In genomic region chr16:87156195-87156594, GRCh38 we compare ENCODE assay signal across 26 cellular contexts.
"Had no signal": no experiment of that assay in that cellular context is flagged by ENCODE, and none has a peak within 500 bp of the region (broad histone marks: within the 10 kb centered on the region; RNA-seq: fewer than 3 reads in every experiment).

No MANE protein-coding gene starts in this region.

- H3K27me3 Mint-ChIP-seq: stimulated activated naive B cell treated with anti-CD40 and anti-IgM and Interleukin-4, amounts not matched to agents 10 μg/mL and 1 μg/mL and 100 μg/mL, for 72 hours; stimulated activated naive CD8-positive, alpha-beta T cell treated with anti-CD3 and anti-CD28 coated beads, Interleukin-15, Interleukin-2, amounts not matched to agents 100 ng/mL and 50 ng/mL, for 24 hours had no signal

- H2AFZ ChIP-seq: neural progenitor cell had no signal

- H3K27ac ChIP-seq: neural progenitor cell, pancreas, psoas muscle, skin epidermis, stomach, thoracic aorta, thyroid gland, tibial nerve, upper lobe of left lung, uterus had no signal

- H3K9me3 Mint-ChIP-seq: natural killer cell; stimulated activated effector memory CD8-positive, alpha-beta T cell treated with anti-CD3 and anti-CD28 coated beads, Interleukin-12 subunit alpha, Interleukin-12 subunit beta, amount 100 ng/mL, for 72 hours; stimulated activated naive CD8-positive, alpha-beta T cell treated with anti-CD3 and anti-CD28 coated beads, Interleukin-15, Interleukin-2, amounts not matched to agents 100 ng/mL and 50 ng/mL, for 24 hours had no signal

- H3K27me3 ChIP-seq: neural progenitor cell, pancreas, thyroid gland, tibial nerve, upper lobe of left lung, uterus had no signal

- H3K4me1 ChIP-seq: neural progenitor cell, pancreas, psoas muscle, stomach, thyroid gland, upper lobe of left lung, uterus had no signal

- DNase-seq: naive thymus-derived CD4-positive, alpha-beta T cell; natural killer cell; pancreas; psoas muscle; right cardiac atrium; stimulated activated CD4-positive, alpha-beta T cell treated with anti-CD3 and anti-CD28 coated beads, Interleukin-15, amount 100 ng/mL, for 24 hours; stimulated activated CD4-positive, alpha-beta T cell treated with anti-CD3 and anti-CD28 coated beads, Interleukin-2, amount 100 ng/mL, for 24 hours; stimulated activated CD4-positive, alpha-beta T cell treated with anti-CD3 and anti-CD28 coated beads, Interleukin-2, amount 100 ng/mL, for 48 hours; stimulated activated CD4-positive, alpha-beta T cell treated with anti-CD3 and anti-CD28 coated beads, Interleukin-4, amount 100 ng/mL, for 24 hours; stimulated activated naive B cell treated with anti-CD40 and anti-IgM and Interleukin-4, amounts not matched to agents 10 μg/mL and 1 μg/mL and 100 μg/mL, for 72 hours; stimulated activated naive CD4-positive, alpha-beta T cell treated with Interleukin-2 at 50 U/mL for 16 hours; stomach; thyroid gland; trophoblast cell; upper lobe of left lung; uterus had no signal

- ATAC-seq: naive thymus-derived CD4-positive, alpha-beta T cell; natural killer cell; pancreas; psoas muscle; right cardiac atrium; sciatic nerve; stimulated activated effector memory CD8-positive, alpha-beta T cell treated with anti-CD3 and anti-CD28 coated beads, Interleukin-12 subunit alpha, Interleukin-12 subunit beta, amount 100 ng/mL, for 72 hours; stimulated activated naive B cell treated with anti-CD40 and anti-IgM and Interleukin-4, amounts not matched to agents 10 μg/mL and 1 μg/mL and 100 μg/mL, for 72 hours had no signal

- H3K4me1 Mint-ChIP-seq: naive thymus-derived CD4-positive, alpha-beta T cell; natural killer cell; stimulated activated naive B cell treated with anti-CD40 and anti-IgM and Interleukin-4, amounts not matched to agents 10 μg/mL and 1 μg/mL and 100 μg/mL, for 72 hours had no signal

- H3K9ac ChIP-seq: neural progenitor cell had no signal

- H3K36me3 Mint-ChIP-seq: natural killer cell; neural progenitor cell; stimulated activated effector memory CD8-positive, alpha-beta T cell treated with anti-CD3 and anti-CD28 coated beads, Interleukin-12 subunit alpha, Interleukin-12 subunit beta, amount 100 ng/mL, for 72 hours; stimulated activated naive B cell treated with anti-CD40 and anti-IgM and Interleukin-4, amounts not matched to agents 10 μg/mL and 1 μg/mL and 100 μg/mL, for 72 hours had no signal

- H3K36me3 ChIP-seq: neural progenitor cell, pancreas, stomach, thoracic aorta, thyroid gland, tibial nerve, upper lobe of left lung, uterus had no signal

- H3K9me3 ChIP-seq: pancreas, psoas muscle, stomach, thoracic aorta, thyroid gland, tibial nerve, upper lobe of left lung, uterus had no signal

- H3K4me3 Mint-ChIP-seq: naive thymus-derived CD4-positive, alpha-beta T cell; natural killer cell; nephron; neural progenitor cell; stimulated activated effector memory CD8-positive, alpha-beta T cell treated with anti-CD3 and anti-CD28 coated beads, Interleukin-12 subunit alpha, Interleukin-12 subunit beta, amount 100 ng/mL, for 72 hours; stimulated activated naive B cell treated with anti-CD40 and anti-IgM and Interleukin-4, amounts not matched to agents 10 μg/mL and 1 μg/mL and 100 μg/mL, for 72 hours; stimulated activated naive CD8-positive, alpha-beta T cell treated with anti-CD3 and anti-CD28 coated beads, Interleukin-15, Interleukin-2, amounts not matched to agents 100 ng/mL and 50 ng/mL, for 24 hours had no signal

- H3K4me2 ChIP-seq: neural progenitor cell, smooth muscle cell had no signal

- H3K27ac Mint-ChIP-seq: naive thymus-derived CD4-positive, alpha-beta T cell; natural killer cell; nephron; neural progenitor cell; progenitor cell of endocrine pancreas; stimulated activated effector memory CD8-positive, alpha-beta T cell treated with anti-CD3 and anti-CD28 coated beads, Interleukin-12 subunit alpha, Interleukin-12 subunit beta, amount 100 ng/mL, for 72 hours; stimulated activated naive B cell treated with anti-CD40 and anti-IgM and Interleukin-4, amounts not matched to agents 10 μg/mL and 1 μg/mL and 100 μg/mL, for 72 hours; stimulated activated naive CD8-positive, alpha-beta T cell treated with anti-CD3 and anti-CD28 coated beads, Interleukin-15, Interleukin-2, amounts not matched to agents 100 ng/mL and 50 ng/mL, for 24 hours had no signal

- H3K4me3 ChIP-seq: neural progenitor cell, pancreas, psoas muscle, skin epidermis, smooth muscle cell, stomach, thoracic aorta, thyroid gland, tibial nerve, upper lobe of left lung, uterus had no signal
